In the genomic region with DNA sequence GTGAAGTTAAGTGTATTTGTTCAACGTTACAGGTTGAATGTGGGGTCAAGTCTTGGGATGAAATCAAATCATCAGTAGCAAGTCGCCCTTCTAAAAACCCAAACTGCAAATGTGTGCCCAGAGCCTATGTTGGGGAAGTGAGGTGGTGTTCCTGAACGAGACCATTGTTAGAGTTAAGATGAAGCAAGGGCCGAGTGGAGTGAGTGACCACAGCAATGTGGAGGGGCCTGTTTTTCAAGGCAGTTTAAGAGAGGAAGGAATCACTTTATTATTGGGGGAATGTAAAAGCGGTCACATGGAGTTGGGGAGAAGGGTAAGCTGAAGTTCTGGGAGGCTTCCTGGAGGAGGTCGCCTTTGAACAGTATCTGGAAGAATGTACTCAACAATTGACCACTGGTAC, we compare ENCODE assay signal across 29 cellular contexts.
"Had no signal": no experiment of that assay in that cellular context is flagged by ENCODE, and none has a peak within 500 bp of the region (broad histone marks: within the 10 kb centered on the region; RNA-seq: fewer than 3 reads in every experiment).

No MANE protein-coding gene starts in this region.

- H3K4me2 ChIP-seq: neural progenitor cell had no signal

- H3K36me3 Mint-ChIP-seq: natural killer cell; stimulated activated memory B cell treated with anti-CD40 and anti-IgM and Interleukin-4, amounts not matched to agents 10 μg/mL and 1 μg/mL and 100 μg/mL, for 72 hours had no signal

- FAIRE-seq: small intestine had no signal

- H3K4me1 Mint-ChIP-seq: stimulated activated memory B cell treated with anti-CD40 and anti-IgM and Interleukin-4, amounts not matched to agents 10 μg/mL and 1 μg/mL and 100 μg/mL, for 72 hours had no signal

- H3K36me3 ChIP-seq: neural progenitor cell, ovary, right lobe of liver, sigmoid colon, suprapubic skin, tibial artery, transverse colon, upper lobe of left lung, vagina had no signal

- H3K9ac ChIP-seq: neural progenitor cell, parathyroid adenoma had no signal

- DNase-seq: naive thymus-derived CD4-positive, alpha-beta T cell; natural killer cell; occipital lobe; ovary; posterior cingulate gyrus; psoas muscle; right cardiac atrium; right lobe of liver; sigmoid colon; small intestine; stimulated activated CD4-positive, alpha-beta T cell treated with anti-CD3 and anti-CD28 coated beads, Interleukin-1b, Interleukin-23, amount 100 ng/mL, for 48 hours; stimulated activated CD4-positive, alpha-beta T cell treated with anti-CD3 and anti-CD28 coated beads, Interleukin-4, amount 100 ng/mL, for 1 hour; stimulated activated CD4-positive, alpha-beta T cell treated with anti-CD3 and anti-CD28 coated beads, Interleukin-4, amount 100 ng/mL, for 4 hours; stimulated activated CD8-positive, alpha-beta memory T cell treated with anti-CD3 and anti-CD28 coated beads, Interleukin-4, amount 100 ng/mL, for 48 hours; stimulated activated naive CD4-positive, alpha-beta T cell; stimulated activated naive CD8-positive, alpha-beta T cell treated with anti-CD3 and anti-CD28 coated beads, Interleukin-15, amount 100 ng/mL, for 72 hours; stimulated activated naive CD8-positive, alpha-beta T cell treated with anti-CD3 and anti-CD28 coated beads, Interleukin-15, Interleukin-2, amounts not matched to agents 100 U/mL and 50 U/mL, for 24 hours; substantia nigra; testis; tibial artery; transverse colon; upper lobe of left lung had no signal

- ATAC-seq: naive thymus-derived CD4-positive, alpha-beta T cell; natural killer cell; psoas muscle; right cardiac atrium; right lobe of liver; stimulated activated memory B cell treated with anti-CD40 and anti-IgM and Interleukin-4, amounts not matched to agents 10 μg/mL and 1 μg/mL and 100 μg/mL, for 72 hours; stimulated activated naive CD8-positive, alpha-beta T cell treated with anti-CD3 and anti-CD28 coated beads, Interleukin-15, amount 100 ng/mL, for 72 hours; stimulated activated naive CD8-positive, alpha-beta T cell treated with anti-CD3 and anti-CD28 coated beads, Interleukin-15, Interleukin-2, amounts not matched to agents 100 U/mL and 50 U/mL, for 24 hours had no signal

- H3K79me2 ChIP-seq: parathyroid adenoma had no signal

- H3K27ac ChIP-seq: neural progenitor cell, ovary, parathyroid adenoma, psoas muscle, right lobe of liver, sigmoid colon, suprapubic skin, testis, tibial artery, transverse colon, upper lobe of left lung, vagina had no signal

- H3K27me3 ChIP-seq: ovary, right lobe of liver, testis, vagina had no signal

- H3K9me3 ChIP-seq: ovary, psoas muscle, right lobe of liver, sigmoid colon, suprapubic skin, testis, tibial artery, transverse colon, upper lobe of left lung, vagina had no signal

- H3K27ac Mint-ChIP-seq: naive thymus-derived CD4-positive, alpha-beta T cell; natural killer cell; nephron; neural progenitor cell; progenitor cell of endocrine pancreas; stimulated activated memory B cell treated with anti-CD40 and anti-IgM and Interleukin-4, amounts not matched to agents 10 μg/mL and 1 μg/mL and 100 μg/mL, for 72 hours; stimulated activated naive CD8-positive, alpha-beta T cell treated with anti-CD3 and anti-CD28 coated beads, Interleukin-15, amount 100 ng/mL, for 72 hours had no signal

- H3K4me3 Mint-ChIP-seq: naive thymus-derived CD4-positive, alpha-beta T cell; natural killer cell; nephron; neural progenitor cell; stimulated activated memory B cell treated with anti-CD40 and anti-IgM and Interleukin-4, amounts not matched to agents 10 μg/mL and 1 μg/mL and 100 μg/mL, for 72 hours; stimulated activated naive CD8-positive, alpha-beta T cell treated with anti-CD3 and anti-CD28 coated beads, Interleukin-15, amount 100 ng/mL, for 72 hours had no signal

- H3K4me3 ChIP-seq: neural progenitor cell, ovary, psoas muscle, right lobe of liver, sigmoid colon, suprapubic skin, testis, tibial artery, transverse colon, upper lobe of left lung, vagina had no signal

- H2AFZ ChIP-seq: neural progenitor cell, parathyroid adenoma had no signal

- H3K9me3 Mint-ChIP-seq: natural killer cell; nephron; stimulated activated naive CD8-positive, alpha-beta T cell treated with anti-CD3 and anti-CD28 coated beads, Interleukin-15, amount 100 ng/mL, for 72 hours had no signal

- H3K4me1 ChIP-seq: psoas muscle, right lobe of liver, testis had no signal
